ENCODE assay signal across 12 cellular contexts in the genomic region with DNA sequence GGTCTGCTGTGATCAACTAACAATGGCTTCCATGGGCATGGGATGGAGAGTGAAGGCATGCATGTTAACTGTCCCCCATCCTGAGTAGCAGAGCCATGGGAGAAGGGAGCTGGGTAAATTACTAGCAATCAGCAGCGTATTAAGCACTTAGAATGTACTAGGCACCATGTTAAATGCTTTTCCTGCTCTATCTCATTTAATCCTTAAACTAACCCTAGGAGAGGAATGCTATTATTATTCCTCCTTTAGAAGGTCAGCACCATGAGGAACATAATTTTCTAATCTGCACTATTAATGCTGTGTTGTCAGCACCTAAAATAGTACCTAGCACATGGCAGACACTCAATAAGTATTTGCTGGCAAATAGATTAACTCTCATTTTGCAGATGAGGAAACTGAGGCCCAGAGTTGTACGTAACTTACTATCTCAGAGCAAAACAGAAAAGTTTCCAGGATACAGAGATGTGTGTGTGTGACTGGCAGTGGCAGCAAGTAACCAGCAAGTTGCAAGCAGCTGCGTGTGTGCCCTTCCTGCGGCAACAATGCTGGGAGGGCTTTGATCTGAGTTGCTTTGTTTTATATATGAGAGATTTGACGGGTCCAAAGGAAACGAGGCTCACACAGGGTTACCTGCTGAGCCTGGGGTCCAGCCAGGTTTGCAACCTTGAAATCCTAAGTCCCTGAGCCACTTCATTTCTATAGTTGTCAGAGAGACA. TPM values are rescaled to one million over a fixed set of nuclear protein-coding genes. Genes with fewer than 3 reads are reported as not detected.
DNase-seq lines count a peak whose midpoint lies in the region; ATAC-seq and TF ChIP-seq lines count a peak whose summit lies in the region.
"Had no signal": no experiment of that assay in that cellular context is flagged by ENCODE, and none has a peak within 500 bp of the region (broad histone marks: within the 10 kb centered on the region; RNA-seq: fewer than 3 reads in every experiment).

No MANE protein-coding gene starts in this region.

- H3K36me3 Mint-ChIP-seq in T-helper 1 cell treated with Interleukin-12 subunit alpha and Interleukin-12 subunit beta and Interleukin-4 antibody, amounts not matched to agents 30 μg/mL and 1 μg/mL, for 36 hours (ENCODE audit: low read depth) = peaks cover 5% of the 10 kb centered on the region
- H3K36me3 Mint-ChIP-seq in brain (no peaks in the 10 kb centered on the region), progenitor cell of endocrine pancreas (ENCODE audit: insufficient read depth) (no peaks in the 10 kb centered on the region)
- H3K36me3 Mint-ChIP-seq in stimulated activated effector memory CD8-positive, alpha-beta T cell treated with anti-CD3 and anti-CD28 coated beads, Interleukin-12 subunit alpha, Interleukin-12 subunit beta, amount 100 ng/mL, for 72 hours = peaks cover 4% of the 10 kb centered on the region

- H3K79me2 ChIP-seq in MM.1S (ENCODE audit: low read length) = no peaks in the 10 kb centered on the region

- peak overlapping the region; percentile 37; the same call in 1 of the 2 replicates for H3K4me2 ChIP-seq in MM.1S (ENCODE audit: low read depth, low read length)
- H3K4me2 ChIP-seq: A549 had no signal

- in situ Hi-C loops in KBM-7 (cut with MboI; ENCODE audit: low pct_unique_long_range_greater_than_20kb, low sequenced_read_pairs) = no loop called here

- no peaks in the 10 kb centered on the region for H4K20me1 ChIP-seq in MM.1S (ENCODE audit: insufficient read depth, low read length)

- H3K9ac ChIP-seq in MM.1S (ENCODE audit: low read length) = no peak overlapping the region

- no peaks in the 10 kb centered on the region for H3K27me3 ChIP-seq in MM.1S (replicated peaks; ENCODE audit: insufficient read depth, low read length)
- H3K27me3 ChIP-seq: sigmoid colon had no signal

- no peaks in the 10 kb centered on the region for H3K9me3 ChIP-seq in MM.1S (replicated peaks; ENCODE audit: insufficient read depth, low read length)
- H3K9me3 ChIP-seq: A549, sigmoid colon had no signal

- H3K4me3 Mint-ChIP-seq in T-helper 1 cell treated with Interleukin-12 subunit alpha and Interleukin-12 subunit beta and Interleukin-4 antibody, amounts not matched to agents 30 μg/mL and 1 μg/mL, for 36 hours = peak overlapping the region; percentile 77
- H3K4me3 Mint-ChIP-seq in brain = peak overlapping the region in 1 of 5 experiments; percentile 30
- H3K4me3 Mint-ChIP-seq in stimulated activated effector memory CD8-positive, alpha-beta T cell treated with anti-CD3 and anti-CD28 coated beads, Interleukin-12 subunit alpha, Interleukin-12 subunit beta, amount 100 ng/mL, for 72 hours = peak overlapping the region; percentile 29
- H3K4me3 Mint-ChIP-seq in progenitor cell of endocrine pancreas (ENCODE audit: low read depth) = no peak overlapping the region

- H3K4me1 ChIP-seq in MM.1S (ENCODE audit: low read length) = peaks cover 15% of the 10 kb centered on the region
- H3K4me1 ChIP-seq: A549 had no signal

- H3K4me3 ChIP-seq in MM.1S (ENCODE audit: low read length) = no peak overlapping the region
- H3K4me3 ChIP-seq: A549, sigmoid colon had no signal

- no peaks in the 10 kb centered on the region for H3K36me3 ChIP-seq in MM.1S (replicated peaks; ENCODE audit: insufficient read depth, low read length)
- H3K36me3 ChIP-seq: sigmoid colon had no signal

- H2AFZ ChIP-seq in MM.1S (ENCODE audit: low read length) = no peak overlapping the region

- H3K27ac Mint-ChIP-seq in T-helper 1 cell treated with Interleukin-12 subunit alpha and Interleukin-12 subunit beta and Interleukin-4 antibody, amounts not matched to agents 30 μg/mL and 1 μg/mL, for 36 hours = no peak overlapping the region
- peak overlapping the region in 3 of 5 experiments; percentile 52 to 78 (median 57) for H3K27ac Mint-ChIP-seq in brain
- H3K27ac Mint-ChIP-seq in stimulated activated effector memory CD8-positive, alpha-beta T cell treated with anti-CD3 and anti-CD28 coated beads, Interleukin-12 subunit alpha, Interleukin-12 subunit beta, amount 100 ng/mL, for 72 hours = peak overlapping the region; percentile 64
- H3K27ac Mint-ChIP-seq in progenitor cell of endocrine pancreas = no peak overlapping the region

- H3F3A ChIP-seq in MM.1S (ENCODE audit: insufficient read depth, low read length) = no peaks in the 10 kb centered on the region

- H3K9me2 ChIP-seq in MM.1S (replicated peaks; ENCODE audit: insufficient read depth, low read length) = no peaks in the 10 kb centered on the region

- H3K4me1 Mint-ChIP-seq in T-helper 1 cell treated with Interleukin-12 subunit alpha and Interleukin-12 subunit beta and Interleukin-4 antibody, amounts not matched to agents 30 μg/mL and 1 μg/mL, for 36 hours (ENCODE audit: low read depth) = peaks cover 49% of the 10 kb centered on the region
- H3K4me1 Mint-ChIP-seq in brain (peaks cover 52% of the 10 kb centered on the region), progenitor cell of endocrine pancreas (ENCODE audit: low read depth) (no peaks in the 10 kb centered on the region)
- H3K4me1 Mint-ChIP-seq in stimulated activated effector memory CD8-positive, alpha-beta T cell treated with anti-CD3 and anti-CD28 coated beads, Interleukin-12 subunit alpha, Interleukin-12 subunit beta, amount 100 ng/mL, for 72 hours = peaks cover 6% of the 10 kb centered on the region

- no peak for TF ChIP-seq CTCF in MM.1S (IDR thresholded peaks at IDR 0.05; ENCODE audit: low read length)
- no peak for TF ChIP-seq CTCF in brain (conservative IDR thresholded peaks at IDR 0.05)
- no peak for TF ChIP-seq CTCF in progenitor cell of endocrine pancreas (IDR thresholded peaks at IDR 0.05; ENCODE audit: unreplicated experiment)

- H3K27me3 Mint-ChIP-seq in T-helper 1 cell treated with Interleukin-12 subunit alpha and Interleukin-12 subunit beta and Interleukin-4 antibody, amounts not matched to agents 30 μg/mL and 1 μg/mL, for 36 hours (ENCODE audit: low read depth) = peaks cover 20% of the 10 kb centered on the region
- peaks cover 5% of the 10 kb centered on the region for H3K27me3 Mint-ChIP-seq in brain
- H3K27me3 Mint-ChIP-seq in progenitor cell of endocrine pancreas = peaks cover 21% of the 10 kb centered on the region

- ATAC-seq in stimulated activated effector memory CD8-positive, alpha-beta T cell treated with anti-CD3 and anti-CD28 coated beads, Interleukin-12 subunit alpha, Interleukin-12 subunit beta, amount 100 ng/mL, for 72 hours = no peak
- ATAC-seq: A549 had no signal

- DNase-seq in T-helper 1 cell (no peak), MM.1S (no peak), progenitor cell of endocrine pancreas (ENCODE audit: low spot score, unreplicated experiment) (no peak), KBM-7 (no peak)
- no peak for DNase-seq in stimulated activated effector memory CD8-positive, alpha-beta T cell treated with anti-CD3 and anti-CD28 coated beads, Interleukin-12 subunit alpha, Interleukin-12 subunit beta, amount 100 ng/mL, for 72 hours (ENCODE audit: low spot score in 2 of 2)
- no peak for DNase-seq in activated CD4-positive, CD25-positive, alpha-beta regulatory T cell treated with anti-CD3 and anti-CD28 coated beads, Interleukin-2, amount 50 U/mL, for 72 hours
- DNase-seq: amniotic stem cell, NCI-H2107 had no signal

- no peaks in the 10 kb centered on the region for H3K9me3 Mint-ChIP-seq in T-helper 1 cell treated with Interleukin-12 subunit alpha and Interleukin-12 subunit beta and Interleukin-4 antibody, amounts not matched to agents 30 μg/mL and 1 μg/mL, for 36 hours
- peaks cover 0 to 3% (median 2%) of the 10 kb centered on the region in 5 experiments for H3K9me3 Mint-ChIP-seq in brain
- no peaks in the 10 kb centered on the region for H3K9me3 Mint-ChIP-seq in stimulated activated effector memory CD8-positive, alpha-beta T cell treated with anti-CD3 and anti-CD28 coated beads, Interleukin-12 subunit alpha, Interleukin-12 subunit beta, amount 100 ng/mL, for 72 hours
- no peaks in the 10 kb centered on the region for H3K9me3 Mint-ChIP-seq in progenitor cell of endocrine pancreas (ENCODE audit: low read depth)

- H3K27ac ChIP-seq in MM.1S (ENCODE audit: low read length) = no peak overlapping the region
- H3K27ac ChIP-seq: A549 had no signal

RNA-seq across cellular contexts. Expression of a gene that starts 6.5 kb away (rescaled TPM):
- polyA plus RNA-seq in brain (ENCODE audit: insufficient read depth, low read depth, low replicate concordance) = 19.2 TPM
- 43.2 and 46.7 TPM in 2 replicates for total RNA-seq in progenitor cell of endocrine pancreas

RNA-seq across cellular contexts. Expression of a gene that starts 23.9 kb away (rescaled TPM):
- polyA plus RNA-seq in brain (ENCODE audit: insufficient read depth, low read depth, low replicate concordance) = 902 TPM
- 37.6 and 40.6 TPM in 2 replicates for total RNA-seq in progenitor cell of endocrine pancreas

RNA-seq across cellular contexts. Expression of a gene that starts 58.0 kb away (rescaled TPM):
- 63.6 TPM for polyA plus RNA-seq in brain (ENCODE audit: insufficient read depth, low read depth, low replicate concordance)
- total RNA-seq in progenitor cell of endocrine pancreas = 124 and 139 TPM in 2 replicates

Comparison
In these comparisons a context has a peak if more than half of its experiments do, and no peak if none do; other contexts are left out.
1. H3K27ac Mint-ChIP-seq: peak in brain (3 of 5) and stimulated activated effector memory CD8-positive, alpha-beta T cell treated with anti-CD3 and anti-CD28 coated beads, Interleukin-12 subunit alpha, Interleukin-12 subunit beta, amount 100 ng/mL, for 72 hours (single experiment); none in T-helper 1 cell treated with Interleukin-12 subunit alpha and Interleukin-12 subunit beta and Interleukin-4 antibody, amounts not matched to agents 30 μg/mL and 1 μg/mL, for 36 hours (single experiment) and progenitor cell of endocrine pancreas (single experiment).